ENCODE assay signal across 8 cellular contexts in genomic region chrX:1246816-1247215, GRCh38. TPM values are rescaled to one million over a fixed set of nuclear protein-coding genes. Genes with fewer than 3 reads are reported as not detected.
DNase-seq lines count a peak whose midpoint lies in the region; ATAC-seq and TF ChIP-seq lines count a peak whose summit lies in the region.

No MANE protein-coding gene starts in this region.

- DNase-seq in AG04450 (ENCODE audit: low read depth, low spot score) (no peak), M059J (ENCODE audit: low read depth) (peak; percentile 63), brain microvascular endothelial cell (peak; percentile 63), kidney tubule cell (ENCODE audit: low spot score) (peak; percentile 59), NCI-H446 treated with DMSO at 0.1 percent for 48 hours (lab: John Stamatoyannopoulos, UW) (no peak)
- DNase-seq in stimulated activated CD4-positive, alpha-beta T cell treated with anti-CD3 and anti-CD28 coated beads, Interleukin-4, amount 100 ng/mL, for 48 hours (ENCODE audit: low read depth in 2 of 2) = peak; percentile 82 to 87

- H3K9me3 ChIP-seq in AG04450 (ENCODE audit: control insufficient read depth, insufficient read depth, low read length) = peaks cover 58% of the 10 kb centered on the region

- peak; percentile 45 for ATAC-seq in GM18868 (IDR thresholded peaks at IDR 0.05; ENCODE audit: unreplicated experiment)

- in situ Hi-C loops in brain microvascular endothelial cell (cut with HindIII; ENCODE audit: low pct_ligation_motif_present, low sequenced_read_pairs) = no loop called here

- CTCF ChIA-PET in AG04450 (lab: Charles Lee) = no interaction called here

- POLR2A ChIA-PET in AG04450 (lab: Yijun Ruan, JAX) = no interaction called here

- TF ChIP-seq CTCF in AG04450 (IDR thresholded peaks at IDR 0.05; ENCODE audit: low read depth, low read length) (peak; percentile 37), WI38 (IDR thresholded peaks at IDR 0.05; ENCODE audit: low read depth, low read length) (peak; percentile 60), brain microvascular endothelial cell (IDR thresholded peaks at IDR 0.05; ENCODE audit: low read depth, low read length, missing control alignments) (peak; percentile 77)

- H3K27ac ChIP-seq in AG04450 (ENCODE audit: low read depth, low read length) = no peak overlapping the region
- H3K27ac ChIP-seq in brain microvascular endothelial cell = no peak overlapping the region

- no peaks in the 10 kb centered on the region for H3K36me3 ChIP-seq in brain microvascular endothelial cell (replicated peaks)

- H3K27me3 ChIP-seq in AG04450 (ENCODE audit: control insufficient read depth, insufficient read depth, low read length) (no peaks in the 10 kb centered on the region), brain microvascular endothelial cell (replicated peaks) (no peaks in the 10 kb centered on the region)

- H3K4me3 ChIP-seq in AG04450 (ENCODE audit: low read depth, low read length) (no peak overlapping the region), WI38 (ENCODE audit: low read depth, low read length) (no peak overlapping the region), brain microvascular endothelial cell (ENCODE audit: low read depth, low read length) (no peak overlapping the region)

RNA-seq across cellular contexts. Expression of gene CSF2RA, which starts 21.8 kb away (rescaled TPM):
- polyA plus RNA-seq in AG04450 (2011; rRNA removed) = not detected in 2 replicates
- polyA minus RNA-seq in AG04450 (2011; rRNA and poly(A)+ RNA removed) = not detected in 2 replicates
- total RNA-seq in M059J (2014; rRNA removed; shearing (Covaris generic)) = not detected in 2 replicates

RNA-seq across cellular contexts. Expression of gene CRLF2, which starts 34.4 kb away (rescaled TPM):
- polyA plus RNA-seq in AG04450 (2011; rRNA removed) = not detected in 2 replicates
- polyA minus RNA-seq in AG04450 (2011; rRNA and poly(A)+ RNA removed) = not detected in 2 replicates
- total RNA-seq in M059J (2014; rRNA removed; shearing (Covaris generic)) = 0.10 TPM in 1 of 2 replicates, not detected in the other

Comparison
In these comparisons a context has a peak if more than half of its experiments do, and no peak if none do; other contexts are left out.
1. DNase-seq: peak in M059J (single experiment), brain microvascular endothelial cell (single experiment), kidney tubule cell (single experiment) and stimulated activated CD4-positive, alpha-beta T cell treated with anti-CD3 and anti-CD28 coated beads, Interleukin-4, amount 100 ng/mL, for 48 hours (2 of 2); none in AG04450 (single experiment) and NCI-H446 treated with DMSO at 0.1 percent for 48 hours (single experiment).
2. Peak in every context shown above with its lines, with median percentiles within 50 percentile points of each other: CTCF ChIP-seq.